Comparison of ENCODE assay signal across 22 cellular contexts in genomic region chr11:134758342-134758931, GRCh38.
"Had no signal": no experiment of that assay in that cellular context is flagged by ENCODE, and none has a peak within 500 bp of the region (broad histone marks: within the 10 kb centered on the region; RNA-seq: fewer than 3 reads in every experiment).

No MANE protein-coding gene starts in this region.

- DNase-seq: cortex of kidney; dorsolateral prefrontal cortex; effector memory CD4-positive, alpha-beta T cell; esophagus squamous epithelium; foreskin fibroblast; immature natural killer cell; kidney; left colon; left ventricle myocardium superior; mesendoderm; naive thymus-derived CD8-positive, alpha-beta T cell; ovary; right cardiac atrium; stimulated activated CD4-positive, alpha-beta T cell treated with anti-CD3 and anti-CD28 coated beads, Interleukin-4, amount 100 ng/mL, for 1 hour; tibial artery; upper lobe of right lung had no signal

- H3K4me1 Mint-ChIP-seq: immature natural killer cell; stimulated activated memory B cell treated with anti-CD40 and anti-IgM and Interleukin-4, amounts not matched to agents 10 μg/mL and 1 μg/mL and 100 μg/mL, for 72 hours had no signal

- H3K9me3 ChIP-seq: esophagus squamous epithelium, gastroesophageal sphincter, ovary, tibial artery, upper lobe of right lung, vagina had no signal

- H3K27me3 ChIP-seq: esophagus squamous epithelium, ovary, tibial artery, upper lobe of right lung, vagina had no signal

- H3K27ac Mint-ChIP-seq: immature natural killer cell; naive thymus-derived CD8-positive, alpha-beta T cell; stimulated activated memory B cell treated with anti-CD40 and anti-IgM and Interleukin-4, amounts not matched to agents 10 μg/mL and 1 μg/mL and 100 μg/mL, for 72 hours; stimulated activated naive CD8-positive, alpha-beta T cell treated with anti-CD3 and anti-CD28 coated beads, Interleukin-15, Interleukin-2, amounts not matched to agents 100 ng/mL and 50 ng/mL, for 24 hours had no signal

- H3K4me3 Mint-ChIP-seq: immature natural killer cell; naive thymus-derived CD8-positive, alpha-beta T cell; stimulated activated memory B cell treated with anti-CD40 and anti-IgM and Interleukin-4, amounts not matched to agents 10 μg/mL and 1 μg/mL and 100 μg/mL, for 72 hours; stimulated activated naive CD8-positive, alpha-beta T cell treated with anti-CD3 and anti-CD28 coated beads, Interleukin-15, Interleukin-2, amounts not matched to agents 100 ng/mL and 50 ng/mL, for 24 hours had no signal

- H3K9me3 Mint-ChIP-seq: immature natural killer cell; naive thymus-derived CD8-positive, alpha-beta T cell; stimulated activated memory B cell treated with anti-CD40 and anti-IgM and Interleukin-4, amounts not matched to agents 10 μg/mL and 1 μg/mL and 100 μg/mL, for 72 hours; stimulated activated naive CD8-positive, alpha-beta T cell treated with anti-CD3 and anti-CD28 coated beads, Interleukin-15, Interleukin-2, amounts not matched to agents 100 ng/mL and 50 ng/mL, for 24 hours had no signal

- H3K4me3 ChIP-seq: dorsolateral prefrontal cortex, esophagus squamous epithelium, gastroesophageal sphincter, ovary, smooth muscle cell, tibial artery, upper lobe of right lung, vagina had no signal

- H3K36me3 Mint-ChIP-seq: immature natural killer cell; naive thymus-derived CD8-positive, alpha-beta T cell; stimulated activated memory B cell treated with anti-CD40 and anti-IgM and Interleukin-4, amounts not matched to agents 10 μg/mL and 1 μg/mL and 100 μg/mL, for 72 hours had no signal

- FAIRE-seq: kidney had no signal

- H3K27ac ChIP-seq: dorsolateral prefrontal cortex, epithelial cell of prostate, esophagus squamous epithelium, gastroesophageal sphincter, ovary, tibial artery, upper lobe of right lung, vagina had no signal

- H3K4me2 ChIP-seq: smooth muscle cell had no signal

- ATAC-seq: gastroesophageal sphincter; left colon; left ventricle myocardium superior; naive thymus-derived CD8-positive, alpha-beta T cell; right cardiac atrium; stimulated activated memory B cell treated with anti-CD40 and anti-IgM and Interleukin-4, amounts not matched to agents 10 μg/mL and 1 μg/mL and 100 μg/mL, for 72 hours; upper lobe of right lung had no signal

- H3K4me1 ChIP-seq: esophagus squamous epithelium, gastroesophageal sphincter, tibial artery, upper lobe of right lung, vagina had no signal

- H3K36me3 ChIP-seq: esophagus squamous epithelium, gastroesophageal sphincter, ovary, tibial artery, upper lobe of right lung, vagina had no signal
